ENCODE assay signal across 2 cellular contexts in genomic region chr2:197497301-197497700, GRCh38.
TF ChIP-seq lines count a peak whose summit lies in the region.

No MANE protein-coding gene starts in this region.

TF ChIP-seq in GM23338, 12 proteins besides CTCF, POLR2A, EP300 and RAD21:
- TF ChIP-seq EZH2 (IDR thresholded peaks at IDR 0.05; ENCODE audit: low read depth, unreplicated experiment) (no peak), ZNF114 (CRISPR knock-in tag; IDR thresholded peaks at IDR 0.05) (no peak), EZH2phosphoT487 (IDR thresholded peaks at IDR 0.05; ENCODE audit: unreplicated experiment) (no peak), NANOG (IDR thresholded peaks at IDR 0.05; ENCODE audit: borderline replicate concordance) (no peak)

TF ChIP-seq in H1, 55 proteins besides CTCF, POLR2A, EP300 and RAD21:
- no peak for TF ChIP-seq YY1 (IDR thresholded peaks at IDR 0.05; ENCODE audit: low read depth, low read length)
- no peak for TF ChIP-seq EZH2 (IDR thresholded peaks at IDR 0.05; ENCODE audit: low read depth, low read length, severe bottlenecking)
- TF ChIP-seq CBX8 (IDR thresholded peaks at IDR 0.05; ENCODE audit: borderline replicate concordance, low read depth, low read length), result no peak
- no peak for TF ChIP-seq ZNF274 (IDR thresholded peaks at IDR 0.05; ENCODE audit: borderline replicate concordance, extremely low read depth, low read length)
- no peak for TF ChIP-seq BRCA1 (IDR thresholded peaks at IDR 0.05; ENCODE audit: low read depth, low read length)
- no peak for TF ChIP-seq MAFK (IDR thresholded peaks at IDR 0.05; ENCODE audit: low read depth, low read length)
- TF ChIP-seq E2F6 (IDR thresholded peaks at IDR 0.05), result no peak
- no peak for TF ChIP-seq JUND (IDR thresholded peaks at IDR 0.05; ENCODE audit: low read length)
- no peak for TF ChIP-seq SP4 (IDR thresholded peaks at IDR 0.05; ENCODE audit: low read length)
- no peak for TF ChIP-seq NRF1 (IDR thresholded peaks at IDR 0.05; ENCODE audit: low read depth, low read length)
- TF ChIP-seq GTF2F1 (IDR thresholded peaks at IDR 0.05; ENCODE audit: borderline replicate concordance, low read depth, low read length), result no peak
- no peak for TF ChIP-seq KDM5A (IDR thresholded peaks at IDR 0.05; ENCODE audit: low read length)
TF ChIP-seq in H1: peak in this region for 0.
